In the genomic region with DNA sequence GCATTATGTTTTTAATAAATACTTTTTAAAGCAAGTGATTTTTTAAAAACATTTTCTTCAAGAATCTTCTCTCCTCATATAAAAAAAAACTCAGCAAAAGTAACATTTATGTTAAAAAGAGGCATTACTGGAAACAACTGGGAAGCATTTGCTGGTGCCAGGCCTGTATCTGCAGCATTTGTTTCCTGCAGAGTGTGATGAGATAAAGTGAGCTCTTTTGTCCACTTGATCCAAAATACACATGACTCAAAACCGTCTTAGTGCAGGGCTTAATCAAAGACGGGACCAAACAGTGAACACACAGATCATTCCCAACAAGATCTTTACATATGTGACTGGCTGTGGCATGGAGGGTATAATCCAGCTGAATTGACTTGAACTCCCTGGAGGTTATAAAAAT, we compare ENCODE assay signal across 24 cellular contexts. TPM values are rescaled to one million over a fixed set of nuclear protein-coding genes. Genes with fewer than 3 reads are reported as not detected.
"Had no signal": no experiment of that assay in that cellular context is flagged by ENCODE, and none has a peak within 500 bp of the region (broad histone marks: within the 10 kb centered on the region; RNA-seq: fewer than 3 reads in every experiment).

No MANE protein-coding gene starts in this region.

- H3K9ac ChIP-seq: neural progenitor cell had no signal

- H3K27me3 ChIP-seq: body of pancreas, colonic mucosa, left lung, neural progenitor cell, right atrium auricular region, thyroid gland had no signal

- H3K4me2 ChIP-seq: neural progenitor cell had no signal

- H3K4me1 ChIP-seq: body of pancreas, colonic mucosa, heart right ventricle, left lung, neural progenitor cell, right atrium auricular region, thyroid gland had no signal

- H3K9me3 ChIP-seq: body of pancreas, colonic mucosa, heart right ventricle, left lung, mucosa of descending colon, thyroid gland had no signal

- H3K36me3 ChIP-seq: colonic mucosa, heart right ventricle, left lung, neural progenitor cell, right atrium auricular region, thyroid gland had no signal

- FAIRE-seq: TTC549 had no signal

- ATAC-seq: activated CD8-positive, alpha-beta T cell treated with anti-CD3 and anti-CD28 coated beads, Interleukin-2, amount 10 ng/mL, durations not matched to agents 7 days and 5 days; body of pancreas; heart right ventricle; mucosa of descending colon; naive thymus-derived CD4-positive, alpha-beta T cell had no signal

- H3K4me3 ChIP-seq: body of pancreas, colonic mucosa, heart right ventricle, left lung, mucosa of descending colon, neural progenitor cell, right atrium auricular region, thyroid gland had no signal

- DNase-seq: activated CD4-positive, alpha-beta T cell treated with anti-CD3 and anti-CD28 coated beads, Interleukin-2, amount 10 ng/mL, durations not matched to agents 24 days and 14 days; activated CD8-positive, alpha-beta T cell treated with anti-CD3 and anti-CD28 coated beads, Interleukin-2, amount 10 ng/mL, durations not matched to agents 7 days and 5 days; activated naive CD4-positive, alpha-beta T cell treated with Interleukin-2 at 50 U/mL for 16 hours; activated T-cell treated with anti-CD3 and anti-CD28 coated beads, Interleukin-2, amount 50 U/mL, for 24 hours; central memory CD4-positive, alpha-beta T cell; colonic mucosa; heart right ventricle; left lung; naive thymus-derived CD4-positive, alpha-beta T cell; stimulated activated CD4-positive, alpha-beta T cell treated with anti-CD3 and anti-CD28 coated beads, Interleukin-2, amount 100 ng/mL, for 24 hours; stimulated activated naive CD4-positive, alpha-beta T cell treated with Interleukin-2 at 50 U/mL for 16 hours; T-helper 2 cell; thyroid gland had no signal

- H2AFZ ChIP-seq: neural progenitor cell had no signal

- H3K27ac ChIP-seq: body of pancreas, colonic mucosa, heart right ventricle, left lung, neural progenitor cell, right atrium auricular region, thyroid gland had no signal

RNA-seq across cellular contexts. Expression of gene RIPPLY2, which starts 28.3 kb away (rescaled TPM):
- total RNA-seq: activated CD4-positive, alpha-beta T cell treated with anti-CD3 and anti-CD28 coated beads, Interleukin-2, amount 10 ng/mL, durations not matched to agents 24 days and 14 days; activated CD8-positive, alpha-beta T cell treated with anti-CD3 and anti-CD28 coated beads, Interleukin-2, amount 10 ng/mL, durations not matched to agents 7 days and 5 days; activated T-helper 2 cell treated with anti-CD3 and anti-CD28 coated beads, Interferon-gamma antibody, Interleukin-2, Interleukin-4, amounts not matched to agents 10 μg/mL and 5 μg/mL and 100 μg/mL, durations not matched to agents 14 hours and 24 hours and 36 hours; body of pancreas; colonic mucosa; esophagus mucosa; heart right ventricle; kidney epithelial cell; left lung; naive thymus-derived CD4-positive, alpha-beta T cell; osteoblast; progenitor cell of endocrine pancreas; right atrium auricular region; subcutaneous adipose tissue; thyroid gland had no signal
- polyA plus RNA-seq: naive thymus-derived CD4-positive, alpha-beta T cell had no signal
